ENCODE assay signal across 16 cellular contexts in the genomic region with DNA sequence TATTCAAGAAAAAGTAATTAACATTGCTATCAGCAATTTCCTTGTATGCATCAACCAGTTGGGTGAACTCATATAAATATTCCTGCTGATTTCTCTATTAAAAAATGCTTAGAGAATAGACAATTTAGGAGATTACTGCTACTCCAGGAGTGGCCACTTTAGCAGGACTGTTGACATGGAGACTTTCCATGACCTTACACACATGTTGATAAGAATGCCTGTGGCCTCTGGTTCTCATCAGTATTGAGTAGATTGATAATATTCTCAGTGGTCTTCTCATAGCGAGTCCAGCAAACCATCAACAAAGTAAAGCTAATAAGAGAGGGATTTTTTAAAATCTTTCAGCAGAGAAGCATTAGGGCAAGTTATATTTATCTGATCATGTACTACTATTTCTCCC.
DNase-seq lines count a peak whose midpoint lies in the region; ATAC-seq, FAIRE-seq and TF ChIP-seq lines count a peak whose summit lies in the region.
"Had no signal": no experiment of that assay in that cellular context is flagged by ENCODE, and none has a peak within 500 bp of the region (broad histone marks: within the 10 kb centered on the region; RNA-seq: fewer than 3 reads in every experiment).

No MANE protein-coding gene starts in this region.

- RAD21 ChIA-PET in GM12878 (lab: Charles Lee; ENCODE audit: unreplicated experiment) = interaction anchor here (1.0 to 10.5 kb wide), 10 partner anchors 11 to 342 kb away, joined by 3 to 395 read pairs (median 7); no protein-coding TSS in a partner anchor

- POLR2A ChIA-PET in GM12878 (lab: Charles Lee) = interaction anchor here (0.6 to 9.3 kb wide), 7 partner anchors 11 to 210 kb away, joined by 3 to 304 read pairs (median 6); no protein-coding TSS in a partner anchor

- peak overlapping the region; percentile 58 for H3K9ac ChIP-seq in GM12878 (ENCODE audit: control insufficient read depth, insufficient read depth, low read length)

- SMC1A ChIA-PET in GM12878 (lab: Charles Lee; ENCODE audit: uncharacterized antibody, unreplicated experiment) = interaction anchor here (0.8 to 10.5 kb wide), 12 partner anchors 15 to 222 kb away, joined by 3 to 489 read pairs (median 4); no protein-coding TSS in a partner anchor

- no peak for FAIRE-seq in GM12878 (lab: Jason Lieb, UNC)

- no peaks in the 10 kb centered on the region for H3K27me3 ChIP-seq in GM12878 (replicated peaks in 1 of 2; ENCODE audit: control insufficient read depth in 2 of 2, insufficient read depth in 2 of 2, low read length in 1 of 2)
- no peaks in the 10 kb centered on the region for H3K27me3 ChIP-seq in suprapubic skin
- no peaks in the 10 kb centered on the region for H3K27me3 ChIP-seq in BE2C
- H3K27me3 ChIP-seq: heart right ventricle had no signal

- DNase-seq in GM12865 (ENCODE audit: low read depth) (no peak), GM12878 (ENCODE audit: low read depth, low spot score) (no peak), left lobe of liver (ENCODE audit: low spot score) (no peak), suprapubic skin (ENCODE audit: low spot score in 2 of 2) (no peak), BE2C (no peak), erythroblast (lab: John Stamatoyannopoulos, UW) (no peak), ACHN (no peak)
- DNase-seq: activated CD4-positive, alpha-beta T cell treated with anti-CD3 and anti-CD28 coated beads, Interleukin-2, amount 10 ng/mL, durations not matched to agents 24 days and 14 days; COR-L47; endodermal cell; heart right ventricle; left ventricle myocardium inferior; NCI-H524 treated with DMSO at 0.1 percent for 48 hours; SHP77; T-cell had no signal

- no peaks in the 10 kb centered on the region for H4K20me1 ChIP-seq in GM12878 (ENCODE audit: control insufficient read depth, insufficient read depth)

- ATAC-seq in GM12878 (no peak), left lobe of liver (peak; percentile 37)
- ATAC-seq: HCT116, T-cell had no signal

- peaks cover 9% of the 10 kb centered on the region for H3K79me2 ChIP-seq in GM12878 (ENCODE audit: control insufficient read depth, insufficient read depth, low read length)

- intact Hi-C loops in GM12878 (cut with micrococcal nuclease; ENCODE audit: unreplicated experiment) = loop anchor here (5.0 to 10.0 kb wide), 3 partner anchors 109 to 316 kb away; no protein-coding TSS in a partner anchor

- WGBS in GM12878 (ENCODE audit: insufficient coverage, insufficient replicate concordance, low lambda C conversion rate, missing lambda C conversion rate) = 0% methylated on average over 1 of the region's 1 CpG
- WGBS in suprapubic skin = 60% methylated on average over 1 of the region's 1 CpG

- CTCF ChIA-PET in GM12878 (lab: Yijun Ruan, JAX) = interaction anchor here (0.7 to 9.3 kb wide), 5 partner anchors 10 to 342 kb away, joined by 3 to 146 read pairs (median 4); no protein-coding TSS in a partner anchor

- TF ChIP-seq EP300 in GM12878 (IDR thresholded peaks at IDR 0.05; ENCODE audit: borderline replicate concordance in 1 of 2, control insufficient read depth in 1 of 2, low read depth in 2 of 2, low read length in 2 of 2) (no peak), suprapubic skin (IDR thresholded peaks at IDR 0.05) (no peak)

- peak overlapping the region; percentile 60 for H3K4me3 ChIP-seq in GM12865 (ENCODE audit: low read depth, low read length)
- H3K4me3 ChIP-seq in GM12878 = peak overlapping the region; percentile 56
- peak overlapping the region; percentile 27 for H3K4me3 ChIP-seq in suprapubic skin
- no peak overlapping the region for H3K4me3 ChIP-seq in BE2C (ENCODE audit: low read depth, low read length)
- H3K4me3 ChIP-seq: left ventricle myocardium inferior had no signal

- H3K4me2 ChIP-seq in GM12878 (ENCODE audit: control insufficient read depth, insufficient read depth) = peak overlapping the region; percentile 70

- H2AFZ ChIP-seq in GM12878 (ENCODE audit: control insufficient read depth, low read depth, low read length) = no peak overlapping the region; the same call in 1 of the 2 replicates

- no peak for TF ChIP-seq POLR2A in GM12878 (IDR thresholded peaks at IDR 0.05; ENCODE audit: low read depth, low read length)
- no peak for TF ChIP-seq POLR2A in suprapubic skin (IDR thresholded peaks at IDR 0.05)
- no peak for TF ChIP-seq POLR2A in erythroblast (IDR thresholded peaks at IDR 0.05; ENCODE audit: low read length)

- no TSS peak for BruUV-seq in GM12878 (replicated peaks; lab: Mats Ljungman, UMichigan)

- H3K9me3 ChIP-seq in GM12878 (replicated peaks; ENCODE audit: control insufficient read depth, insufficient read depth, low read length) = no peaks in the 10 kb centered on the region; the same call in 2 of the 3 replicates
- H3K9me3 ChIP-seq in suprapubic skin = no peaks in the 10 kb centered on the region
- no peaks in the 10 kb centered on the region for H3K9me3 ChIP-seq in BE2C
- H3K9me3 ChIP-seq: heart right ventricle, left ventricle myocardium inferior had no signal

- H3K36me3 ChIP-seq in GM12878 (ENCODE audit: control insufficient read depth in 2 of 2, insufficient read depth in 2 of 2, low read length in 1 of 2) (no peaks in the 10 kb centered on the region), suprapubic skin (no peaks in the 10 kb centered on the region), BE2C (no peaks in the 10 kb centered on the region)
- H3K36me3 ChIP-seq: heart right ventricle, left ventricle myocardium inferior had no signal

- in situ Hi-C loops in GM12878 (cut with MboI) = loop anchor here (25.0 kb wide), 2 partner anchors 1811 to 1911 kb away; no protein-coding TSS in a partner anchor
- in situ Hi-C loops in ACHN (cut with HindIII; ENCODE audit: low pct_ligation_motif_present, low pct_unique_long_range_greater_than_20kb, low sequenced_read_pairs) = no loop called here

- TF ChIP-seq CTCF in GM12865 (IDR thresholded peaks at IDR 0.05; ENCODE audit: insufficient read depth, low read depth, low read length, missing control alignments) (no peak), GM12878 (IDR thresholded peaks at IDR 0.05 in 2 of 3, conservative IDR thresholded peaks at IDR 0.05 in 1 of 3; ENCODE audit: control insufficient read depth in 2 of 3, extremely low read depth in 1 of 3, insufficient read depth in 1 of 3, low read depth in 3 of 3, low read length in 3 of 3) (no peak), suprapubic skin (IDR thresholded peaks at IDR 0.05) (no peak), BE2C (IDR thresholded peaks at IDR 0.05; ENCODE audit: low read depth, low read length) (no peak)

- no peak for TF ChIP-seq RAD21 in GM12878 (IDR thresholded peaks at IDR 0.05; ENCODE audit: insufficient read depth, low read depth, low read length)

- peaks cover 63% of the 10 kb centered on the region for H3K4me1 ChIP-seq in GM12878 (ENCODE audit: control insufficient read depth, insufficient read depth, low read length)
- peaks cover 33% of the 10 kb centered on the region for H3K4me1 ChIP-seq in suprapubic skin
- H3K4me1 ChIP-seq in BE2C = peaks cover under 1% of the 10 kb centered on the region; the same call in 1 of the 2 replicates
- H3K4me1 ChIP-seq: left ventricle myocardium inferior had no signal

- H3K27ac ChIP-seq in GM12878 (ENCODE audit: control insufficient read depth, insufficient read depth) (peak overlapping the region; percentile 86), suprapubic skin (peak overlapping the region; percentile 22)
- H3K27ac ChIP-seq: left ventricle myocardium inferior had no signal

TF ChIP-seq in GM12878, 131 proteins besides CTCF, POLR2A, EP300 and RAD21:
- TF ChIP-seq, protein P1, sequence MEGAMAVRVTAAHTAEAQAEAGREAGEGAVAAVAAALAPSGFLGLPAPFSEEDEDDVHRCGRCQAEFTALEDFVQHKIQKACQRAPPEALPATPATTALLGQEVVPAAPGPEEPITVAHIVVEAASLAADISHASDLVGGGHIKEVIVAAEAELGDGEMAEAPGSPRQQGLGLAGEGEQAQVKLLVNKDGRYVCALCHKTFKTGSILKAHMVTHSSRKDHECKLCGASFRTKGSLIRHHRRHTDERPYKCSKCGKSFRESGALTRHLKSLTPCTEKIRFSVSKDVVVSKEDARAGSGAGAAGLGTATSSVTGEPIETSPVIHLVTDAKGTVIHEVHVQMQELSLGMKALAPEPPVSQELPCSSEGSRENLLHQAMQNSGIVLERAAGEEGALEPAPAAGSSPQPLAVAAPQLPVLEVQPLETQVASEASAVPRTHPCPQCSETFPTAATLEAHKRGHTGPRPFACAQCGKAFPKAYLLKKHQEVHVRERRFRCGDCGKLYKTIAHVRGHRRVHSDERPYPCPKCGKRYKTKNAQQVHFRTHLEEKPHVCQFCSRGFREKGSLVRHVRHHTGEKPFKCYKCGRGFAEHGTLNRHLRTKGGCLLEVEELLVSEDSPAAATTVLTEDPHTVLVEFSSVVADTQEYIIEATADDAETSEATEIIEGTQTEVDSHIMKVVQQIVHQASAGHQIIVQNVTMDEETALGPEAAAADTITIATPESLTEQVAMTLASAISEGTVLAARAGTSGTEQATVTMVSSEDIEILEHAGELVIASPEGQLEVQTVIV (IDR thresholded peaks at IDR 0.05; ENCODE audit: borderline replicate concordance, partially characterized antibody) = no peak
- TF ChIP-seq BHLHE40 (IDR thresholded peaks at IDR 0.05; ENCODE audit: borderline replicate concordance in 1 of 2, low read depth in 2 of 2, low read length in 1 of 2) = no peak
- TF ChIP-seq TBL1XR1 (IDR thresholded peaks at IDR 0.05; ENCODE audit: low read depth, low read length) = no peak
- TF ChIP-seq SIN3A (IDR thresholded peaks at IDR 0.05; ENCODE audit: low read depth, low read length) = no peak
- TF ChIP-seq HCFC1 (IDR thresholded peaks at IDR 0.05; ENCODE audit: low read length) = no peak
- TF ChIP-seq SRF (IDR thresholded peaks at IDR 0.05; ENCODE audit: low read depth in 2 of 2, low read length in 2 of 2) = no peak
- TF ChIP-seq, protein P2, sequence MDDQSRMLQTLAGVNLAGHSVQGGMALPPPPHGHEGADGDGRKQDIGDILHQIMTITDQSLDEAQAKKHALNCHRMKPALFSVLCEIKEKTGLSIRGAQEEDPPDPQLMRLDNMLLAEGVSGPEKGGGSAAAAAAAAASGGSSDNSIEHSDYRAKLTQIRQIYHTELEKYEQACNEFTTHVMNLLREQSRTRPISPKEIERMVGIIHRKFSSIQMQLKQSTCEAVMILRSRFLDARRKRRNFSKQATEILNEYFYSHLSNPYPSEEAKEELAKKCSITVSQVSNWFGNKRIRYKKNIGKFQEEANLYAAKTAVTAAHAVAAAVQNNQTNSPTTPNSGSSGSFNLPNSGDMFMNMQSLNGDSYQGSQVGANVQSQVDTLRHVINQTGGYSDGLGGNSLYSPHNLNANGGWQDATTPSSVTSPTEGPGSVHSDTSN (IDR thresholded peaks at IDR 0.05; ENCODE audit: insufficient replicate concordance, low read depth, low read length) = no peak
- no peak for TF ChIP-seq CEBPB (IDR thresholded peaks at IDR 0.05; ENCODE audit: borderline replicate concordance in 1 of 2, low read depth in 2 of 2, low read length in 2 of 2)
